Comparison of ENCODE assay signal across 9 cellular contexts in genomic region chr9:126956929-126957686, GRCh38. TPM values are rescaled to one million over a fixed set of nuclear protein-coding genes. Genes with fewer than 3 reads are reported as not detected.
A peak's percentile ranks its signal among the peaks of the same experiment; 100 is the strongest.
DNase-seq lines count a peak whose midpoint lies in the region; ATAC-seq lines count a peak whose summit lies in the region.
"Had no signal": no experiment of that assay in that cellular context is flagged by ENCODE, and none has a peak within 500 bp of the region (broad histone marks: within the 10 kb centered on the region; RNA-seq: fewer than 3 reads in every experiment).

No MANE protein-coding gene starts in this region.

- no peak overlapping the region for H3K27ac Mint-ChIP-seq in activated naive CD4-positive, alpha-beta T cell treated with anti-CD3 and anti-CD28 coated beads for 36 hours
- H3K27ac Mint-ChIP-seq in naive thymus-derived CD8-positive, alpha-beta T cell = peak overlapping the region in 1 of 10 donors; percentile 79
- H3K27ac Mint-ChIP-seq: CD8-positive, alpha-beta T cell had no signal

- POLR2A ChIA-PET in naive thymus-derived CD8-positive, alpha-beta T cell (lab: Charles Lee) = no interaction called here

- H3K27me3 Mint-ChIP-seq in activated naive CD4-positive, alpha-beta T cell treated with anti-CD3 and anti-CD28 coated beads for 36 hours (ENCODE audit: low read depth) = peaks cover 11% of the 10 kb centered on the region
- H3K27me3 Mint-ChIP-seq in naive thymus-derived CD8-positive, alpha-beta T cell = peaks cover 6 to 19% (median 15%) of the 10 kb centered on the region in 5 donors

- no peaks in the 10 kb centered on the region for H3K4me1 Mint-ChIP-seq in activated naive CD4-positive, alpha-beta T cell treated with anti-CD3 and anti-CD28 coated beads for 36 hours (ENCODE audit: low read depth)
- peaks cover 0 to 17% (median 0%) of the 10 kb centered on the region in 4 donors for H3K4me1 Mint-ChIP-seq in naive thymus-derived CD8-positive, alpha-beta T cell

- H3K4me3 Mint-ChIP-seq in activated naive CD4-positive, alpha-beta T cell treated with anti-CD3 and anti-CD28 coated beads for 36 hours = no peak overlapping the region
- H3K4me3 Mint-ChIP-seq in naive thymus-derived CD8-positive, alpha-beta T cell = no peak overlapping the region
- H3K4me3 Mint-ChIP-seq: CD8-positive, alpha-beta T cell had no signal

- H3K9me3 Mint-ChIP-seq in activated naive CD4-positive, alpha-beta T cell treated with anti-CD3 and anti-CD28 coated beads for 36 hours = no peaks in the 10 kb centered on the region
- H3K9me3 Mint-ChIP-seq in naive thymus-derived CD8-positive, alpha-beta T cell = peaks cover 0 to 2% (median 0%) of the 10 kb centered on the region in 9 donors
- H3K9me3 Mint-ChIP-seq: CD8-positive, alpha-beta T cell had no signal

- CTCF ChIA-PET in activated naive CD4-positive, alpha-beta T cell treated with anti-CD3 and anti-CD28 coated beads for 36 hours (lab: Charles Lee) = no interaction called here

- intact Hi-C loops in activated naive CD4-positive, alpha-beta T cell treated with anti-CD3 and anti-CD28 coated beads for 36 hours (cut with micrococcal nuclease) = no loop called here

- DNase-seq in COR-L47 (lab: John Stamatoyannopoulos, UW) = peak; percentile 23
- peak; percentile 35 for DNase-seq in NCI-H345 treated with DMSO at 0.1 percent for 48 hours (lab: John Stamatoyannopoulos, UW; ENCODE audit: unreplicated experiment)
- DNase-seq in dedifferentiated amniotic fluid mesenchymal stem cell (ENCODE audit: extremely low spot score) = peak; percentile 39
- DNase-seq in myocyte (ENCODE audit: low read depth) = peak; percentile 85
- no peak for DNase-seq in activated naive CD4-positive, alpha-beta T cell treated with anti-CD3 and anti-CD28 coated beads for 36 hours
- no peak for DNase-seq in naive thymus-derived CD8-positive, alpha-beta T cell

- no peaks in the 10 kb centered on the region for H3K36me3 Mint-ChIP-seq in activated naive CD4-positive, alpha-beta T cell treated with anti-CD3 and anti-CD28 coated beads for 36 hours (ENCODE audit: low read depth)
- peaks cover 0 to 8% (median 3%) of the 10 kb centered on the region in 3 donors for H3K36me3 Mint-ChIP-seq in naive thymus-derived CD8-positive, alpha-beta T cell
- H3K36me3 Mint-ChIP-seq: CD8-positive, alpha-beta T cell had no signal

- ATAC-seq in GM21528 (IDR thresholded peaks at IDR 0.05; ENCODE audit: low FRiP score, unreplicated experiment) (no peak), GM19397 (IDR thresholded peaks at IDR 0.05; ENCODE audit: unreplicated experiment) (no peak)
- no peak for ATAC-seq in naive thymus-derived CD8-positive, alpha-beta T cell
- ATAC-seq: CD8-positive, alpha-beta T cell had no signal

RNA-seq across cellular contexts. Expression of gene RALGPS1, which starts 42.5 kb away (rescaled TPM):
- 3.6 and 7.5 TPM in 2 replicates for total RNA-seq in myocyte
- polyA plus RNA-seq in myocyte (2012) = 4.1 TPM
- total RNA-seq in activated naive CD4-positive, alpha-beta T cell treated with anti-CD3 and anti-CD28 coated beads for 36 hours = 1 to 10 TPM; 2.1 to 2.4 TPM
- total RNA-seq in naive thymus-derived CD8-positive, alpha-beta T cell = 1 to 10 TPM; 5.5 to 6.4 TPM
- polyA plus RNA-seq in naive thymus-derived CD8-positive, alpha-beta T cell = 1 to 10 TPM in 2 of 3 donors, under 1 TPM in 1; 0.83 to 1.8 (median 1.3) TPM

Comparison
In these comparisons a context has a peak if more than half of its experiments do, and no peak if none do; other contexts are left out.
1. DNase-seq: peak in COR-L47 (single experiment), NCI-H345 treated with DMSO at 0.1 percent for 48 hours (single experiment), dedifferentiated amniotic fluid mesenchymal stem cell (single experiment) and myocyte (single experiment); none in activated naive CD4-positive, alpha-beta T cell treated with anti-CD3 and anti-CD28 coated beads for 36 hours (single experiment) and naive thymus-derived CD8-positive, alpha-beta T cell (0 of 10).